27 cellular contexts compared by ENCODE assay signal in the genomic region with DNA sequence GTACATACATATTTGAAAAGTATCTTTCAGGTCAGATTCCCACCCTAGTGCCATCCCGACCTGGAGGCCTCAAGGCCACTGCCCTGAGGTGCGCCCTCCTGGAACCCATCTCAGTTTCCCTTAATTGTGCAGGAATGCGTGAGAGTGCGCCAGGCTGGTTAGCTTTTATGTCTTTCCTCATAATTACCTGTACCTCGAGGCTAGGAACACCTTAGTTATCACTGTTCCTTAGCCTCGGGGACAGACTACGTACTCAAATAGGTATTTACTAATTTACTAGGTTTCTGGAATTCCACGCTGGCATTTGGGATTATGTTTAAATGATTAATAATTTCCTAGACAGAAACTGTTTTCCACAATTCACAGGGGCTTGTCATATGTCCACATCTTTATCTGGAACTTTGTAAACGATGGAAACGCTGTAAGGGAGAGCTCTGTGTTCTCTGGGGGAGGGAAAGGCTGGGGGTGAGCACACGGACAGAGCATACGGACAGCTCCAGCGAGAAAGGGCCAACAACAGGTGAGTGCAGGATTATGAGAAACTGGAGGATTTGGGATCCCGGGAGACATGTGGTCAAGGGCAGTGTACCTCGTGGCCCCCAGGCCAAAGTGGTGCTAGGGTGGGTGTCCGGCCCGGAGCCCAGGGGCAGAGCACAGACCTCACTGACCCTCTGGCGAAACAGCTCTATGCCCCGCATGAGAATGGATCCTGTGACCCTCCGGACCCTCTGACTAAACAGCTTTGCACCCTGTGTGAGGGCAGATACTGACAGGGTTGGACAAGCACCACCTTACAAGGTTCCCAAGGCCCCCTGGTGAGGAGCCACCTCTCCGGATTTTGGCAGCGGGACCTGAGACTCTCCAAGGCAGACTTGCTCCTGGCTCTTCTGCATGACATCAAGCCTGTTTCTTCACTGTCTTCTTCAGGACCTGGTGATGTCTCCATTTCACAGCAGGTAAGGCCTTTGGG.
"Had no signal": no experiment of that assay in that cellular context is flagged by ENCODE, and none has a peak within 500 bp of the region (broad histone marks: within the 10 kb centered on the region; RNA-seq: fewer than 3 reads in every experiment).

No MANE protein-coding gene starts in this region.

- DNase-seq: activated CD4-positive, alpha-beta memory T cell treated with anti-CD3 and anti-CD28 coated beads for 36 hours; activated CD4-positive, alpha-beta T cell treated with anti-CD3 and anti-CD28 coated beads, Interleukin-2, amount 10 ng/mL, durations not matched to agents 24 days and 14 days; activated CD8-positive, alpha-beta memory T cell treated with anti-CD3 and anti-CD28 coated beads, Interleukin-2, amount 50 U/mL, for 48 hours; activated gamma-delta T cell; activated naive CD4-positive, alpha-beta T cell treated with anti-CD3 and anti-CD28 coated beads, Interleukin-2, amount 10 ng/mL, durations not matched to agents 7 days and 5 days; activated naive CD8-positive, alpha-beta T cell treated with anti-CD3 and anti-CD28 coated beads, Interleukin-2, amount 10 ng/mL, durations not matched to agents 7 days and 5 days; activated T-cell treated with anti-CD3 and anti-CD28 coated beads, Interleukin-2, amount 50 U/mL, for 24 hours; brain microvascular endothelial cell; caudate nucleus; cortex of kidney; effector memory CD8-positive, alpha-beta T cell; erythroblast; gastrocnemius medialis; glutamatergic neuron; left colon; right lobe of liver; stimulated activated CD4-positive, alpha-beta T cell treated with anti-CD3 and anti-CD28 coated beads, Interleukin-2, amount 100 ng/mL, for 48 hours; stimulated activated naive CD4-positive, alpha-beta T cell treated with Interleukin-2 at 50 U/mL for 16 hours; T-helper 17 cell; T1000; WERI-Rb-1 had no signal

- H3K4me1 ChIP-seq: ascending aorta, gastrocnemius medialis, parathyroid adenoma, right lobe of liver, tibial nerve had no signal

- H3K36me3 ChIP-seq: ascending aorta, brain microvascular endothelial cell, gastrocnemius medialis, neutrophil, right lobe of liver, tibial nerve, WERI-Rb-1 had no signal

- ATAC-seq: activated CD4-positive, CD25-positive, alpha-beta regulatory T cell treated with anti-CD3 and anti-CD28 coated beads, Interleukin-2, amount 50 U/mL, for 24 hours; effector memory CD8-positive, alpha-beta T cell; gastrocnemius medialis; left colon; natural killer cell treated with Interleukin-12 subunit alpha and Interleukin-12 subunit beta and Interleukin-15 and Interleukin-18, amount 100 ng/mL, for 72 hours; T-helper 17 cell had no signal

- H3K27me3 ChIP-seq: ascending aorta, brain microvascular endothelial cell, neutrophil, right lobe of liver, tibial nerve had no signal

- H3K4me3 ChIP-seq: ascending aorta, gastrocnemius medialis, right lobe of liver, tibial nerve had no signal

- H3K9me3 ChIP-seq: ascending aorta, gastrocnemius medialis, neutrophil, right lobe of liver, tibial nerve had no signal

- H3K9ac ChIP-seq: parathyroid adenoma had no signal

- H2AFZ ChIP-seq: parathyroid adenoma had no signal

- H3K27ac ChIP-seq: ascending aorta, brain microvascular endothelial cell, gastrocnemius medialis, neutrophil, parathyroid adenoma, right lobe of liver, tibial nerve, WERI-Rb-1 had no signal
